1 cellular context compared by ENCODE assay signal in the genomic region with DNA sequence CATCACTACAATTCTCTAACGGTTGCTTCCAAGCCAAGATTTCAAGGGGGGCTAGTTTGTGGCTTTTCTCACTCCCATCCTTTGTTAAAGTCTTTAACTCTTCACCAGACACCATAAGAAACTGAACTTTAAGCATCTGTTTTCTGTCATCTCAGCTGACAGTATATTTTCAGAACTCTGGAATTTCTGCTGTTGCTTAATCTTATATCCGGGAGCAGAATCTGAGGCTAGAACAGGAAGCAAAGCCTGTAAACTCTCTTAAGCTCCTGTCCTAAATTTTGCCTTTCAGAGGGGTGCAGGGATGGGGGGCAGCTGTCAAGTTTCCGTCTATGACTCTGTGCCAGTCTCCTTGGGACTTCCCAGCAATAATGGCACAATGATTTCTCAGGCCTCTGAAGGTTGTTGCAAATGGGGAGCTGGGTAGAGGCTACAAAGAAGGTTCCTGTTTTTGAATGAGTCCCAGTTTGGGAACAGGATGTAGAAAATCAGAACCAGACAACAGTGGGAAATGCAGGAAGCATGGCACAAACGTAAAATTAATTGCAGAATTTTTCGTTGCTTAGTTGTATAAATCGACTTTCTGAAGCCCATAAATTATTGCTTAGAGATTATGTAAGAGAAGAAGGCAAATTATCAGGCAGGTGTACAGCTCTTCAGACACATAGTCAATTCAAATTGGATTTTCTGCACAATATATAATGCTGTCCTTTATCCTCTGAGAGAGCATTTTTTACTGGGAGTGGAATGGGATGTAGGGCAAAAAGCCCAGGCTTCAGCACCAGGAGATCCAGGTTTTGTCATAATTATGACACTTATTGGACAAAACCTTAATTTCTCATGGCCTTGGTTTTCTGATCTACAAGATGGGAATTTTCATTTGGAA.
TF ChIP-seq lines count a peak whose summit lies in the region.

No MANE protein-coding gene starts in this region.

TF ChIP-seq in SK-N-SH, 30 proteins besides CTCF, POLR2A, EP300 and RAD21 (continued from another document):
- TF ChIP-seq, protein P1, sequence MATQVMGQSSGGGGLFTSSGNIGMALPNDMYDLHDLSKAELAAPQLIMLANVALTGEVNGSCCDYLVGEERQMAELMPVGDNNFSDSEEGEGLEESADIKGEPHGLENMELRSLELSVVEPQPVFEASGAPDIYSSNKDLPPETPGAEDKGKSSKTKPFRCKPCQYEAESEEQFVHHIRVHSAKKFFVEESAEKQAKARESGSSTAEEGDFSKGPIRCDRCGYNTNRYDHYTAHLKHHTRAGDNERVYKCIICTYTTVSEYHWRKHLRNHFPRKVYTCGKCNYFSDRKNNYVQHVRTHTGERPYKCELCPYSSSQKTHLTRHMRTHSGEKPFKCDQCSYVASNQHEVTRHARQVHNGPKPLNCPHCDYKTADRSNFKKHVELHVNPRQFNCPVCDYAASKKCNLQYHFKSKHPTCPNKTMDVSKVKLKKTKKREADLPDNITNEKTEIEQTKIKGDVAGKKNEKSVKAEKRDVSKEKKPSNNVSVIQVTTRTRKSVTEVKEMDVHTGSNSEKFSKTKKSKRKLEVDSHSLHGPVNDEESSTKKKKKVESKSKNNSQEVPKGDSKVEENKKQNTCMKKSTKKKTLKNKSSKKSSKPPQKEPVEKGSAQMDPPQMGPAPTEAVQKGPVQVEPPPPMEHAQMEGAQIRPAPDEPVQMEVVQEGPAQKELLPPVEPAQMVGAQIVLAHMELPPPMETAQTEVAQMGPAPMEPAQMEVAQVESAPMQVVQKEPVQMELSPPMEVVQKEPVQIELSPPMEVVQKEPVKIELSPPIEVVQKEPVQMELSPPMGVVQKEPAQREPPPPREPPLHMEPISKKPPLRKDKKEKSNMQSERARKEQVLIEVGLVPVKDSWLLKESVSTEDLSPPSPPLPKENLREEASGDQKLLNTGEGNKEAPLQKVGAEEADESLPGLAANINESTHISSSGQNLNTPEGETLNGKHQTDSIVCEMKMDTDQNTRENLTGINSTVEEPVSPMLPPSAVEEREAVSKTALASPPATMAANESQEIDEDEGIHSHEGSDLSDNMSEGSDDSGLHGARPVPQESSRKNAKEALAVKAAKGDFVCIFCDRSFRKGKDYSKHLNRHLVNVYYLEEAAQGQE (IDR thresholded peaks at IDR 0.05; ENCODE audit: low read depth, low read length) = 0 out of 2 replicates have a peak, but pooled peaks have one; percentile 3
- TF ChIP-seq, protein P2, sequence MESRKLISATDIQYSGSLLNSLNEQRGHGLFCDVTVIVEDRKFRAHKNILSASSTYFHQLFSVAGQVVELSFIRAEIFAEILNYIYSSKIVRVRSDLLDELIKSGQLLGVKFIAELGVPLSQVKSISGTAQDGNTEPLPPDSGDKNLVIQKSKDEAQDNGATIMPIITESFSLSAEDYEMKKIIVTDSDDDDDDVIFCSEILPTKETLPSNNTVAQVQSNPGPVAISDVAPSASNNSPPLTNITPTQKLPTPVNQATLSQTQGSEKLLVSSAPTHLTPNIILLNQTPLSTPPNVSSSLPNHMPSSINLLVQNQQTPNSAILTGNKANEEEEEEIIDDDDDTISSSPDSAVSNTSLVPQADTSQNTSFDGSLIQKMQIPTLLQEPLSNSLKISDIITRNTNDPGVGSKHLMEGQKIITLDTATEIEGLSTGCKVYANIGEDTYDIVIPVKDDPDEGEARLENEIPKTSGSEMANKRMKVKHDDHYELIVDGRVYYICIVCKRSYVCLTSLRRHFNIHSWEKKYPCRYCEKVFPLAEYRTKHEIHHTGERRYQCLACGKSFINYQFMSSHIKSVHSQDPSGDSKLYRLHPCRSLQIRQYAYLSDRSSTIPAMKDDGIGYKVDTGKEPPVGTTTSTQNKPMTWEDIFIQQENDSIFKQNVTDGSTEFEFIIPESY (IDR thresholded peaks at IDR 0.05; ENCODE audit: borderline replicate concordance, low read depth) = 0 out of 2 replicates have a peak, but pooled peaks have one; percentile 24
- TF ChIP-seq RCOR1 (IDR thresholded peaks at IDR 0.05; ENCODE audit: low read length) (no peak), FOXJ3 (CRISPR knock-in tag; IDR thresholded peaks at IDR 0.05) (no peak), TAF1 (IDR thresholded peaks at IDR 0.05; ENCODE audit: borderline replicate concordance, low read depth, low read length) (peak; percentile 23; the same call in 1 of the 2 replicates), YY1 (IDR thresholded peaks at IDR 0.05; ENCODE audit: low read depth) (no peak), JUND (IDR thresholded peaks at IDR 0.05) (peak; percentile 53), NFIC (IDR thresholded peaks at IDR 0.05; ENCODE audit: borderline replicate concordance) (peak; percentile 76), RFX5 (IDR thresholded peaks at IDR 0.05; ENCODE audit: low read length) (no peak)
